1 cellular context compared by ENCODE assay signal in genomic region chr15:78931439-78931981, GRCh38.
A peak's percentile ranks its signal among the peaks of the same experiment; 100 is the strongest.
TF ChIP-seq lines count a peak whose summit lies in the region.

No MANE protein-coding gene starts in this region.

TF ChIP-seq in HepG2, 621 proteins besides CTCF, POLR2A, EP300 and RAD21:
- TF ChIP-seq ZNF12 (CRISPR knock-in tag; IDR thresholded peaks at IDR 0.05) (no peak), TCF7 (IDR thresholded peaks at IDR 0.05; ENCODE audit: low read depth) (no peak), POLR2G (IDR thresholded peaks at IDR 0.05; ENCODE audit: low read depth, low read length) (0 out of 2 replicates have a peak, but pooled peaks have one; percentile 7), AGO2 (optimal IDR thresholded peaks at IDR 0.05; ENCODE audit: low read depth, low read length) (peak; percentile 60), ZNF609 (CRISPR knock-in tag; IDR thresholded peaks at IDR 0.05; ENCODE audit: borderline replicate concordance) (no peak), LBX2 (CRISPR knock-in tag; IDR thresholded peaks at IDR 0.05; ENCODE audit: borderline replicate concordance) (no peak), MTF2 (CRISPR knock-in tag; IDR thresholded peaks at IDR 0.05; ENCODE audit: borderline replicate concordance) (no peak)
